In the genomic region with DNA sequence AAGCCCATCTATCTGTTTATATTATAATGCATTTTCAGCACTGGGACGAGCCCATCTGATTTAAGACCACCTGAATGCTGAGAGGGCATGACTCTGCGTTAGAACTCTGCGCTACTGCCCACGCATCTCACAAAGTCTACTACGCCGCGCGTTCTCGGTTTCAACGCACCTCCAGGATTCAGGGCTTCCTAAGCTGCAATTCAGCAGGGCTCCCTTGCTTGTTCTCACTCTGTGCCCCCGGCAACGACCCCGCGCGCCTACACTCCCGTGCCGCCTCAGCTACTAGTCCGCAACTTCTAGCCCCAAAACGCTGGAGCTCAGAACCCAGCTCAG, we compare ENCODE assay signal across 1 cellular context.
TF ChIP-seq lines count a peak whose summit lies in the region.

No MANE protein-coding gene starts in this region.

TF ChIP-seq in K562, 482 proteins besides CTCF, POLR2A, EP300 and RAD21 (continued from another document):
- TF ChIP-seq, protein P1, sequence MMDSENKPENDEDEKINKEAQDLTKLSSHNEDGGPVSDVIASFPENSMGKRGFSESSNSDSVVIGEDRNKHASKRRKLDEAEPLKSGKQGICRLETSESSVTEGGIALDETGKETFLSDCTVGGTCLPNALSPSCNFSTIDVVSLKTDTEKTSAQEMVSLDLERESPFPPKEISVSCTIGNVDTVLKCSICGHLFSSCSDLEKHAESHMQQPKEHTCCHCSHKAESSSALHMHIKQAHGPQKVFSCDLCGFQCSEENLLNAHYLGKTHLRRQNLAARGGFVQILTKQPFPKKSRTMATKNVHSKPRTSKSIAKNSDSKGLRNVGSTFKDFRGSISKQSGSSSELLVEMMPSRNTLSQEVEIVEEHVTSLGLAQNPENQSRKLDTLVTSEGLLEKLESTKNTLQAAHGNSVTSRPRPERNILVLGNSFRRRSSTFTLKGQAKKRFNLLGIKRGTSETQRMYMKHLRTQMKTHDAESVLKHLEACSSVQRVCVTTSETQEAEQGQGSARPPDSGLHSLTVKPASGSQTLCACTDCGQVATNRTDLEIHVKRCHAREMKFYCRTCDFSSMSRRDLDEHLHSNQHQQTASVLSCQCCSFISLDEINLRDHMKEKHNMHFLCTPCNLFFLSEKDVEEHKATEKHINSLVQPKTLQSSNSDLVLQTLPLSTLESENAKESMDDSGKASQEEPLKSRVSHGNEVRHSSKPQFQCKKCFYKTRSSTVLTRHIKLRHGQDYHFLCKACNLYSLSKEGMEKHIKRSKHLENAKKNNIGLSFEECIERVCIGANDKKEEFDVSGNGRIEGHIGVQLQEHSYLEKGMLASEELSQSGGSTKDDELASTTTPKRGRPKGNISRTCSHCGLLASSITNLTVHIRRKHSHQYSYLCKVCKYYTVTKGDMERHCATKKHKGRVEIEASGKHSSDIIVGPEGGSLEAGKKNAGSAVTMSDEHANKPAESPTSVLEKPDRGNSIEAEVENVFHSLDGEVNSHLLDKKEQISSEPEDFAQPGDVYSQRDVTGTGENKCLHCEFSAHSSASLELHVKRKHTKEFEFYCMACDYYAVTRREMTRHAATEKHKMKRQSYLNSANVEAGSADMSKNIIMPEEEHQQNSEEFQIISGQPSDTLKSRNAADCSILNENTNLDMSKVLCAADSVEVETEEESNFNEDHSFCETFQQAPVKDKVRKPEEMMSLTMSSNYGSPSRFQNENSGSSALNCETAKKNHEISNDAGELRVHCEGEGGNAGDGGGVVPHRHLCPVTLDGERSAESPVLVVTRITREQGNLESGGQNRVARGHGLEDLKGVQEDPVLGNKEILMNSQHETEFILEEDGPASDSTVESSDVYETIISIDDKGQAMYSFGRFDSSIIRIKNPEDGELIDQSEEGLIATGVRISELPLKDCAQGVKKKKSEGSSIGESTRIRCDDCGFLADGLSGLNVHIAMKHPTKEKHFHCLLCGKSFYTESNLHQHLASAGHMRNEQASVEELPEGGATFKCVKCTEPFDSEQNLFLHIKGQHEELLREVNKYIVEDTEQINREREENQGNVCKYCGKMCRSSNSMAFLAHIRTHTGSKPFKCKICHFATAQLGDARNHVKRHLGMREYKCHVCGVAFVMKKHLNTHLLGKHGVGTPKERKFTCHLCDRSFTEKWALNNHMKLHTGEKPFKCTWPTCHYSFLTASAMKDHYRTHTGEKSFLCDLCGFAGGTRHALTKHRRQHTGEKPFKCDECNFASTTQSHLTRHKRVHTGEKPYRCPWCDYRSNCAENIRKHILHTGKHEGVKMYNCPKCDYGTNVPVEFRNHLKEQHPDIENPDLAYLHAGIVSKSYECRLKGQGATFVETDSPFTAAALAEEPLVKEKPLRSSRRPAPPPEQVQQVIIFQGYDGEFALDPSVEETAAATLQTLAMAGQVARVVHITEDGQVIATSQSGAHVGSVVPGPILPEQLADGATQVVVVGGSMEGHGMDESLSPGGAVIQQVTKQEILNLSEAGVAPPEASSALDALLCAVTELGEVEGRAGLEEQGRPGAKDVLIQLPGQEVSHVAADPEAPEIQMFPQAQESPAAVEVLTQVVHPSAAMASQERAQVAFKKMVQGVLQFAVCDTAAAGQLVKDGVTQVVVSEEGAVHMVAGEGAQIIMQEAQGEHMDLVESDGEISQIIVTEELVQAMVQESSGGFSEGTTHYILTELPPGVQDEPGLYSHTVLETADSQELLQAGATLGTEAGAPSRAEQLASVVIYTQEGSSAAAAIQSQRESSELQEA (IDR thresholded peaks at IDR 0.05; ENCODE audit: low read depth): peak; percentile 63; the same call in 1 of the 2 replicates
- TF ChIP-seq, protein P2, sequence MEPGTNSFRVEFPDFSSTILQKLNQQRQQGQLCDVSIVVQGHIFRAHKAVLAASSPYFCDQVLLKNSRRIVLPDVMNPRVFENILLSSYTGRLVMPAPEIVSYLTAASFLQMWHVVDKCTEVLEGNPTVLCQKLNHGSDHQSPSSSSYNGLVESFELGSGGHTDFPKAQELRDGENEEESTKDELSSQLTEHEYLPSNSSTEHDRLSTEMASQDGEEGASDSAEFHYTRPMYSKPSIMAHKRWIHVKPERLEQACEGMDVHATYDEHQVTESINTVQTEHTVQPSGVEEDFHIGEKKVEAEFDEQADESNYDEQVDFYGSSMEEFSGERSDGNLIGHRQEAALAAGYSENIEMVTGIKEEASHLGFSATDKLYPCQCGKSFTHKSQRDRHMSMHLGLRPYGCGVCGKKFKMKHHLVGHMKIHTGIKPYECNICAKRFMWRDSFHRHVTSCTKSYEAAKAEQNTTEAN (CRISPR knock-in tag; IDR thresholded peaks at IDR 0.05): no peak
- TF ChIP-seq RFX1 (IDR thresholded peaks at IDR 0.05): peak; percentile 77
